In the genomic region with DNA sequence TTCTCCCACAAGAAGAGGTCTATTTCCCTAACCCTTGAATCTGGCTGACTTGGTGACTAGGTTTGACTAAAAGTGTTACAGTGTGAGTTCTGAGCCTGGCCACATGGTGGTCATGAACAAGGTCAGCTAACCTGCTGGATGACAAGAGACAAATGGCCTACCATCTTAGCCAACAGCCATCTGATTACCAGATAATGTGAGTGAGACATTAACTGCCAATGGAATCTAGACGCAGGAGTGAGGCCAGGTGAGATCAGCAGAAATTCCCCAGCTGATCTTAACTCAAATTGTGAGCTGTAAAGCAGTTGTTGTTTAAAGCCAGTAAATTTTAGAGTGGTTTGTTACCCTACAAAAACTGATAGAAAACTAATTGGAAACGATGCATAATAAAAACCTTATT, we compare ENCODE assay signal across 2 cellular contexts.
TF ChIP-seq lines count a peak whose summit lies in the region.

No MANE protein-coding gene starts in this region.

TF ChIP-seq in GM23338, 12 proteins besides CTCF, POLR2A, EP300 and RAD21:
- no peak for TF ChIP-seq JUNB (IDR thresholded peaks at IDR 0.05; ENCODE audit: unreplicated experiment)
- no peak for TF ChIP-seq ETS1 (IDR thresholded peaks at IDR 0.05)
- no peak for TF ChIP-seq POLR2AphosphoS5 (IDR thresholded peaks at IDR 0.05; ENCODE audit: low read depth)
- no peak for TF ChIP-seq STAT1 (IDR thresholded peaks at IDR 0.05; ENCODE audit: unreplicated experiment)
- TF ChIP-seq CREB1 (CRISPR knock-in tag; IDR thresholded peaks at IDR 0.05; ENCODE audit: low read depth): no peak
- TF ChIP-seq ZNF462 (CRISPR knock-in tag; IDR thresholded peaks at IDR 0.05): no peak
- no peak for TF ChIP-seq ZNF331 (CRISPR knock-in tag; IDR thresholded peaks at IDR 0.05; ENCODE audit: low read depth)
- no peak for TF ChIP-seq EZH2 (IDR thresholded peaks at IDR 0.05; ENCODE audit: low read depth, unreplicated experiment)
- no peak for TF ChIP-seq EZH2phosphoT487 (IDR thresholded peaks at IDR 0.05; ENCODE audit: unreplicated experiment)
TF ChIP-seq in GM23338: peak in this region for 0.

TF ChIP-seq in H1, 55 proteins besides CTCF, POLR2A, EP300 and RAD21:
- TF ChIP-seq CHD1 (IDR thresholded peaks at IDR 0.05; ENCODE audit: low read depth, low read length): no peak
- TF ChIP-seq USF2 (IDR thresholded peaks at IDR 0.05; ENCODE audit: low read length): no peak
- no peak for TF ChIP-seq BCL11A (IDR thresholded peaks at IDR 0.05; ENCODE audit: low read depth in 2 of 2, low read length in 2 of 2)
- TF ChIP-seq SP1 (IDR thresholded peaks at IDR 0.05; ENCODE audit: low read depth, low read length): no peak
- TF ChIP-seq JUN (IDR thresholded peaks at IDR 0.05; ENCODE audit: low read depth, low read length): no peak
- TF ChIP-seq YY1 (IDR thresholded peaks at IDR 0.05; ENCODE audit: low read depth, low read length): no peak
- no peak for TF ChIP-seq GABPA (IDR thresholded peaks at IDR 0.05; ENCODE audit: borderline replicate concordance, insufficient read depth, low read length)
- no peak for TF ChIP-seq ATF2 (IDR thresholded peaks at IDR 0.05; ENCODE audit: low read length)
- TF ChIP-seq BRCA1 (IDR thresholded peaks at IDR 0.05; ENCODE audit: low read depth, low read length): no peak
- no peak for TF ChIP-seq ASH2L (IDR thresholded peaks at IDR 0.05; ENCODE audit: low read length)
- TF ChIP-seq SAP30 (IDR thresholded peaks at IDR 0.05; ENCODE audit: insufficient read depth, insufficient replicate concordance, low read length): no peak
